In genomic region chr21:44612029-44612486, GRCh38 we compare ENCODE assay signal across 35 cellular contexts. TPM values are rescaled to one million over a fixed set of nuclear protein-coding genes. Genes with fewer than 3 reads are reported as not detected.
"Had no signal": no experiment of that assay in that cellular context is flagged by ENCODE, and none has a peak within 500 bp of the region (broad histone marks: within the 10 kb centered on the region; RNA-seq: fewer than 3 reads in every experiment).

TSS of gene KRTAP10-8 (plus strand) at chr21:44612079. CDS start at chr21:44612101, 22 bp downstream.

- H3K9me3 ChIP-seq: pancreas, thyroid gland had no signal

- H3K27ac ChIP-seq: brain microvascular endothelial cell, esophagus muscularis mucosa, foreskin keratinocyte, heart left ventricle, pancreas, psoas muscle, stomach, thyroid gland, VCaP had no signal

- H3K4me2 ChIP-seq: smooth muscle cell had no signal

- H3K27ac Mint-ChIP-seq: activated CD4-positive, alpha-beta memory T cell treated with anti-CD3 and anti-CD28 coated beads for 36 hours; activated CD4-positive, alpha-beta T cell treated with anti-CD3 and anti-CD28 coated beads, Interleukin-2, amount 10 ng/mL, durations not matched to agents 24 days and 14 days; activated naive CD4-positive, alpha-beta T cell treated with anti-CD3 and anti-CD28 coated beads, Interleukin-2, amount 10 ng/mL, durations not matched to agents 7 days and 5 days; activated naive CD8-positive, alpha-beta T cell treated with anti-CD3 and anti-CD28 coated beads, Interleukin-2, amount 10 ng/mL, durations not matched to agents 7 days and 5 days; activated T-helper 1 cell treated with anti-CD3 and anti-CD28 coated beads, Interleukin-12 subunit alpha, Interleukin-12 subunit beta, Interleukin-2, Interleukin-4 antibody, amounts not matched to agents 30 ng/mL and 10 ng/mL and 1 ng/mL, durations not matched to agents 14 hours and 24 hours and 36 hours; immature natural killer cell; memory B cell; nephron; stimulated activated naive B cell treated with anti-CD40 and anti-IgM and Interleukin-4, amounts not matched to agents 10 μg/mL and 1 μg/mL and 100 μg/mL, for 72 hours; T-helper 2 cell treated with Interferon-gamma antibody and Interleukin-4, amounts not matched to agents 5 μg/mL and 100 μg/mL, for 36 hours had no signal

- H3K27me3 Mint-ChIP-seq: activated CD4-positive, alpha-beta memory T cell treated with anti-CD3 and anti-CD28 coated beads for 36 hours had no signal

- H3K4me3 ChIP-seq: esophagus muscularis mucosa, heart left ventricle, pancreas, psoas muscle, smooth muscle cell, stomach, thyroid gland had no signal

- H3K4me1 ChIP-seq: esophagus muscularis mucosa, foreskin keratinocyte, heart left ventricle, pancreas, psoas muscle, stomach, thyroid gland had no signal

- DNase-seq: activated CD4-positive, alpha-beta memory T cell treated with anti-CD3 and anti-CD28 coated beads for 36 hours; activated CD4-positive, alpha-beta T cell treated with anti-CD3 and anti-CD28 coated beads, Interleukin-2, amount 10 ng/mL, durations not matched to agents 24 days and 14 days; activated CD8-positive, alpha-beta memory T cell treated with anti-CD3 and anti-CD28 coated beads, Interleukin-2, amount 50 U/mL, for 4 hours; activated effector memory CD4-positive, alpha-beta T cell treated with anti-CD3 and anti-CD28 coated beads, Interleukin-2, amount 50 U/mL, for 16 hours; activated naive CD4-positive, alpha-beta T cell treated with anti-CD3 and anti-CD28 coated beads, Interleukin-2, amount 10 ng/mL, durations not matched to agents 7 days and 5 days; activated naive CD8-positive, alpha-beta T cell treated with anti-CD3 and anti-CD28 coated beads, Interleukin-2, amount 10 ng/mL, durations not matched to agents 7 days and 5 days; activated T-cell treated with anti-CD3 and anti-CD28 coated beads, Interleukin-2, amount 50 U/mL, for 1 hour; brain microvascular endothelial cell; cortex of kidney; foreskin keratinocyte; hypothalamus; stimulated activated CD4-positive, alpha-beta T cell treated with anti-CD3 and anti-CD28 coated beads, Interleukin-1b, Interleukin-23, amount 100 ng/mL, for 48 hours; stimulated activated CD4-positive, alpha-beta T cell treated with anti-CD3 and anti-CD28 coated beads, Interleukin-4, amount 100 ng/mL, for 4 hours; stimulated activated CD8-positive, alpha-beta memory T cell treated with anti-CD3 and anti-CD28 coated beads, Interleukin-4, amount 100 ng/mL, for 48 hours; stimulated activated naive B cell treated with anti-CD40 and anti-IgM and Interleukin-4, amounts not matched to agents 10 μg/mL and 1 μg/mL and 100 μg/mL, for 72 hours; stomach; thyroid gland had no signal

- H3K4me1 Mint-ChIP-seq: activated CD4-positive, alpha-beta T cell treated with anti-CD3 and anti-CD28 coated beads, Interleukin-2, amount 10 ng/mL, durations not matched to agents 24 days and 14 days; memory B cell; nephron; stimulated activated naive B cell treated with anti-CD40 and anti-IgM and Interleukin-4, amounts not matched to agents 10 μg/mL and 1 μg/mL and 100 μg/mL, for 72 hours had no signal

- H3K36me3 ChIP-seq: brain microvascular endothelial cell, esophagus muscularis mucosa, heart left ventricle, pancreas, stomach, thyroid gland had no signal

- H3K27me3 ChIP-seq: brain microvascular endothelial cell, pancreas, thyroid gland had no signal

- H3K4me3 Mint-ChIP-seq: activated CD4-positive, alpha-beta memory T cell treated with anti-CD3 and anti-CD28 coated beads for 36 hours; activated CD4-positive, alpha-beta T cell treated with anti-CD3 and anti-CD28 coated beads, Interleukin-2, amount 10 ng/mL, durations not matched to agents 24 days and 14 days; activated naive CD4-positive, alpha-beta T cell treated with anti-CD3 and anti-CD28 coated beads, Interleukin-2, amount 10 ng/mL, durations not matched to agents 7 days and 5 days; activated naive CD8-positive, alpha-beta T cell treated with anti-CD3 and anti-CD28 coated beads, Interleukin-2, amount 10 ng/mL, durations not matched to agents 7 days and 5 days; activated T-helper 1 cell treated with anti-CD3 and anti-CD28 coated beads, Interleukin-12 subunit alpha, Interleukin-12 subunit beta, Interleukin-2, Interleukin-4 antibody, amounts not matched to agents 30 ng/mL and 10 ng/mL and 1 ng/mL, durations not matched to agents 14 hours and 24 hours and 36 hours; memory B cell; nephron; stimulated activated naive B cell treated with anti-CD40 and anti-IgM and Interleukin-4, amounts not matched to agents 10 μg/mL and 1 μg/mL and 100 μg/mL, for 72 hours; T-helper 2 cell treated with Interferon-gamma antibody and Interleukin-4, amounts not matched to agents 5 μg/mL and 100 μg/mL, for 36 hours had no signal

RNA-seq across cellular contexts. Expression of gene KRTAP10-8, which starts in this region (rescaled TPM):
- total RNA-seq: activated CD4-positive, alpha-beta memory T cell treated with anti-CD3 and anti-CD28 coated beads for 36 hours; activated CD4-positive, alpha-beta T cell treated with anti-CD3 and anti-CD28 coated beads, Interleukin-2, amount 10 ng/mL, durations not matched to agents 24 days and 14 days; activated CD8-positive, alpha-beta memory T cell treated with anti-CD3 and anti-CD28 coated beads for 36 hours; activated naive CD8-positive, alpha-beta T cell treated with anti-CD3 and anti-CD28 coated beads, Interleukin-2, amount 10 ng/mL, durations not matched to agents 7 days and 5 days; activated T-helper 1 cell treated with anti-CD3 and anti-CD28 coated beads, Interleukin-12 subunit alpha, Interleukin-12 subunit beta, Interleukin-2, Interleukin-4 antibody, amounts not matched to agents 30 ng/mL and 10 ng/mL and 1 ng/mL, durations not matched to agents 14 hours and 24 hours and 36 hours; astrocyte; cardiac septum; cerebellum; esophagus muscularis mucosa; foreskin keratinocyte; heart left ventricle; kidney epithelial cell; mononuclear cell; pancreas; psoas muscle; smooth muscle cell; stomach; thyroid gland; ureter had no signal
- polyA plus RNA-seq: foreskin keratinocyte, heart left ventricle, immature natural killer cell, pancreas, psoas muscle, smooth muscle cell, stomach had no signal
